In genomic region chr5:124628251-124628650, GRCh38 we compare ENCODE assay signal across 15 cellular contexts.
DNase-seq lines count a peak whose midpoint lies in the region; ATAC-seq, FAIRE-seq and TF ChIP-seq lines count a peak whose summit lies in the region.
"Had no signal": no experiment of that assay in that cellular context is flagged by ENCODE, and none has a peak within 500 bp of the region (broad histone marks: within the 10 kb centered on the region; RNA-seq: fewer than 3 reads in every experiment).

No MANE protein-coding gene starts in this region.

- no peak for TF ChIP-seq RAD21 in K562 (CRISPR knock-in tag; conservative IDR thresholded peaks at IDR 0.05 in 1 of 2, IDR thresholded peaks at IDR 0.05 in 1 of 2)

- no peaks in the 10 kb centered on the region for H3K9me3 ChIP-seq in cardiac muscle cell (ENCODE audit: low read depth)
- H3K9me3 ChIP-seq in K562 (replicated peaks; ENCODE audit: control insufficient read depth, insufficient read depth, low read depth, low read length) = no peaks in the 10 kb centered on the region
- H3K9me3 ChIP-seq in prostate gland = no peaks in the 10 kb centered on the region
- H3K9me3 ChIP-seq: gastrocnemius medialis, ovary had no signal

- intact Hi-C loops in left ventricle myocardium superior (cut with micrococcal nuclease) = no loop called here
- intact Hi-C loops in K562 (cut with micrococcal nuclease) = no loop called here
- intact Hi-C loops in prostate gland (cut with DNase I) = no loop called here

- H3K9me1 ChIP-seq in K562 (ENCODE audit: control insufficient read depth, insufficient read depth, low read length) = no peaks in the 10 kb centered on the region

- H3K4me1 ChIP-seq in cardiac muscle cell (ENCODE audit: low read depth) (peaks cover 31% of the 10 kb centered on the region), K562 (replicated peaks in 1 of 2; ENCODE audit: control insufficient read depth in 2 of 2, insufficient read depth in 2 of 2, low read length in 2 of 2) (peaks cover 19 to 39% of the 10 kb centered on the region in 2 experiments), prostate gland (replicated peaks) (no peaks in the 10 kb centered on the region)
- H3K4me1 ChIP-seq: gastrocnemius medialis had no signal

- H3K79me2 ChIP-seq in K562 (ENCODE audit: control insufficient read depth, insufficient read depth, low read length) = no peaks in the 10 kb centered on the region

- ATAC-seq in left ventricle myocardium superior (no peak), K562 (no peak; the same call in 1 of the 3 replicates)

- CTCF ChIA-PET in K562 (lab: Yijun Ruan, JAX; ENCODE audit: low intra/inter-chr PET ratio) = no interaction called here

- no peak for TF ChIP-seq EP300 in K562 (IDR thresholded peaks at IDR 0.05; ENCODE audit: low read length)

- no peak for DNase-seq in cardiac muscle cell (ENCODE audit: low read depth in 1 of 2, low spot score in 1 of 2)
- DNase-seq in left ventricle myocardium superior = no peak
- no peak for DNase-seq in K562 (ENCODE audit: extremely low read depth in 1 of 4, low spot score in 3 of 4)
- DNase-seq in midbrain (lab: John Stamatoyannopoulos, UW) = peak; percentile 21
- no peak for DNase-seq in prostate gland (ENCODE audit: low spot score)
- no peak for DNase-seq in stimulated activated CD8-positive, alpha-beta memory T cell treated with anti-CD3 and anti-CD28 coated beads, Interleukin-4, amount 100 ng/mL, for 48 hours
- DNase-seq in NCI-H1694 (lab: John Stamatoyannopoulos, UW) = no peak
- no peak for DNase-seq in 8988T
- DNase-seq: activated CD4-positive, alpha-beta T cell treated with anti-CD3 and anti-CD28 coated beads for 1 hour; activated CD8-positive, alpha-beta memory T cell treated with anti-CD3 and anti-CD28 coated beads, Interleukin-2, amount 50 U/mL, for 4 hours; activated naive CD4-positive, alpha-beta T cell treated with anti-CD3 and anti-CD28 coated beads for 36 hours; COR-L47 had no signal

- peak overlapping the region; percentile 37 to 45; a peak in 2 of 4 replicates for H3K9ac ChIP-seq in K562 (ENCODE audit: insufficient read depth in 1 of 2, low read depth in 2 of 2, low read length in 2 of 2)

- BruUV-seq in K562 (replicated peaks; lab: Mats Ljungman, UMichigan) = no TSS peak

- H3K36me3 ChIP-seq in cardiac muscle cell (no peaks in the 10 kb centered on the region), K562 (ENCODE audit: control insufficient read depth, insufficient read depth, low read length) (no peaks in the 10 kb centered on the region), prostate gland (no peaks in the 10 kb centered on the region)
- H3K36me3 ChIP-seq: gastrocnemius medialis, ovary had no signal

- H2AFZ ChIP-seq in K562 (ENCODE audit: low read depth, low read length) = peak overlapping the region; percentile 88

- peak overlapping the region; percentile 76 for H3K4me2 ChIP-seq in K562 (ENCODE audit: insufficient read depth, low read length)

- peak; percentile 37 for FAIRE-seq in K562 (lab: Jason Lieb, UNC)
- FAIRE-seq: GM18507 had no signal

- in situ Hi-C loops in K562 (cut with MboI) = no loop called here

- H3K27ac ChIP-seq in cardiac muscle cell (peak overlapping the region; percentile 85), K562 (ENCODE audit: extremely low read depth, low read depth, low read length) (peak overlapping the region; percentile 73; the same call in 2 of the 3 replicates), prostate gland (no peak overlapping the region)
- H3K27ac ChIP-seq: gastrocnemius medialis, ovary had no signal

- TF ChIP-seq CTCF in cardiac muscle cell (IDR thresholded peaks at IDR 0.05; ENCODE audit: low read depth, low read length) = no peak
- no peak for TF ChIP-seq CTCF in K562 (IDR thresholded peaks at IDR 0.05 in 2 of 3, conservative IDR thresholded peaks at IDR 0.05 in 1 of 3; ENCODE audit: insufficient read depth in 2 of 3, low read depth in 1 of 3, low read length in 3 of 3)
- no peak for TF ChIP-seq CTCF in prostate gland (IDR thresholded peaks at IDR 0.05)

- H3K4me3 ChIP-seq in cardiac muscle cell (no peak overlapping the region), K562 (no peak overlapping the region), prostate gland (no peak overlapping the region)
- H3K4me3 ChIP-seq: gastrocnemius medialis, ovary had no signal

- H3K27me3 ChIP-seq in cardiac muscle cell (no peaks in the 10 kb centered on the region), K562 (ENCODE audit: control insufficient read depth in 2 of 2, insufficient read depth in 2 of 2, low read length in 2 of 2) (no peaks in the 10 kb centered on the region), prostate gland (replicated peaks; ENCODE audit: insufficient read depth) (no peaks in the 10 kb centered on the region)
- H3K27me3 ChIP-seq: gastrocnemius medialis, ovary had no signal

- 51% methylated on average over 5 of the region's 5 CpGs for WGBS in K562 (ENCODE audit: insufficient coverage, low coverage, missing lambda C conversion rate)
- WGBS in prostate gland = 80% methylated on average over 5 of the region's 5 CpGs

- TF ChIP-seq POLR2A in K562 (conservative IDR thresholded peaks at IDR 0.05) (no peak), prostate gland (IDR thresholded peaks at IDR 0.05) (no peak)

- POLR2A ChIA-PET in K562 (lab: Yijun Ruan, JAX) = interaction anchor here (0.6 to 1.2 kb wide), 2 partner anchors 24 to 1910 kb away, joined by 3 read pairs; no protein-coding TSS in a partner anchor

- no peaks in the 10 kb centered on the region for H4K20me1 ChIP-seq in K562 (replicated peaks; ENCODE audit: control insufficient read depth, insufficient read depth, low read length)

TF ChIP-seq in K562, 482 proteins besides CTCF, POLR2A, EP300 and RAD21:
- TF ChIP-seq MCM2 (IDR thresholded peaks at IDR 0.05; ENCODE audit: low read depth) (no peak), TGIF2 (CRISPR knock-in tag; IDR thresholded peaks at IDR 0.05) (no peak), MTA1 (IDR thresholded peaks at IDR 0.05; ENCODE audit: borderline replicate concordance) (no peak), ZSCAN29 (IDR thresholded peaks at IDR 0.05) (no peak), HSF4 (CRISPR knock-in tag; IDR thresholded peaks at IDR 0.05; ENCODE audit: borderline replicate concordance) (no peak), SMAD4 (CRISPR knock-in tag; conservative IDR thresholded peaks at IDR 0.05) (no peak), ZNF311 (CRISPR knock-in tag; IDR thresholded peaks at IDR 0.05) (no peak), HLTF (IDR thresholded peaks at IDR 0.05) (no peak), ZNF212 (CRISPR knock-in tag; IDR thresholded peaks at IDR 0.05) (no peak), POLR2AphosphoS5 (IDR thresholded peaks at IDR 0.05; ENCODE audit: control insufficient read depth, insufficient read depth, low read depth, low read length) (no peak), ZNF609 (CRISPR knock-in tag; IDR thresholded peaks at IDR 0.05; ENCODE audit: borderline replicate concordance) (no peak), TAF15 (IDR thresholded peaks at IDR 0.05; ENCODE audit: low read depth, low read length) (no peak), TCFL5 (CRISPR knock-in tag; conservative IDR thresholded peaks at IDR 0.05) (no peak), ZNF282 (CRISPR knock-in tag; IDR thresholded peaks at IDR 0.05) (no peak), NCOA6 (IDR thresholded peaks at IDR 0.05) (no peak), NUFIP1 (IDR thresholded peaks at IDR 0.05; ENCODE audit: partially characterized antibody) (no peak), PTRF (tag; IDR thresholded peaks at IDR 0.05) (no peak), TCF3 (CRISPR knock-in tag; IDR thresholded peaks at IDR 0.05) (no peak)

Comparison
In these comparisons a context has a peak if more than half of its experiments do, and no peak if none do; other contexts are left out.
1. H3K27ac ChIP-seq: peak in cardiac muscle cell (single experiment) and K562 (single experiment); none in prostate gland (0 of 2).